17 cellular contexts compared by ENCODE assay signal in the genomic region with DNA sequence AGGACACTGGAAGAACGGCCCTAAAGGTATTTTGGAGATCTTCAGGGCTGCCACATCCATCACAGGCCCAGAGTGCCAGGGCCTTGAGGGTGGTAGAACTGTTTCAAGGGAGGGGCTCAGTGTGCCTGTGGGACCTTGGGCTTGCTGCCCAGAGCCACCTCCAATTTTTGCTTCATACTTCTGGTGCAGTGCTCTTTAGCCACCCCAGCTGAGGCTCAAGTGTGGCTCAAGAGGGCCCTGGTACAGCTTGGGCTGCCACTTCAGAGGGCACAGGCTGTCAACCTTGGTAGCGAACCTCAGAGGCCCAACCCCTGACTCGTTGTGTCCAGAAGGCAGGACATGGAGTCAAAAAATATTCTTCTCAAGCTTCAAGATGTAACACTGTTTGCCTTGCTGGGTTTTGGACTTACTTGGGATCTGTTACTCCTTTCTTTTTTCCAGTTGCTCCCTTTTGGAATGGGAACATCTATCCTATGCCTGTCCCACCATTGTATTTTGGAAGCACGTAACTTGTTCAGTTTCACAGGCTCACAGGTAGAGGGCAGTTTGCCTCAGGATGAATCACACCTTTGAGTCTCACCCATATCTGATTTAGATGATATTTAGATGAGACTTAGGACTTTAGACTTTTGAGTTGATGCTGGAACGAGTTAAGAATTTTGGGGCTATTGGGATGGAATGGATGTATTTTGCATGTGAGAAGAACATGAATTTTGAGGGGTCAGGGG.
DNase-seq lines count a peak whose midpoint lies in the region; ATAC-seq, FAIRE-seq and TF ChIP-seq lines count a peak whose summit lies in the region.
"Had no signal": no experiment of that assay in that cellular context is flagged by ENCODE, and none has a peak within 500 bp of the region (broad histone marks: within the 10 kb centered on the region; RNA-seq: fewer than 3 reads in every experiment).

No MANE protein-coding gene starts in this region.

- no peak; the same call in 2 of the 3 replicates for TF ChIP-seq CTCF in A549 (IDR thresholded peaks at IDR 0.05)
- TF ChIP-seq CTCF in GM12873 (IDR thresholded peaks at IDR 0.05; ENCODE audit: insufficient read depth, low read depth, low read length, missing control alignments): peak; percentile 19
- TF ChIP-seq CTCF in PC-9 (conservative IDR thresholded peaks at IDR 0.05): 0 out of 2 replicates have a peak, but pooled peaks have one; percentile 38
- TF ChIP-seq CTCF in left lung (IDR thresholded peaks at IDR 0.05): no peak

- no peak overlapping the region for H3K4me2 ChIP-seq in A549
- H3K4me2 ChIP-seq in PC-9: no peak overlapping the region

- no peak overlapping the region for H2AFZ ChIP-seq in PC-9

- peaks cover 12% of the 10 kb centered on the region; the same call in 1 of the 2 replicates for H3F3A ChIP-seq in PC-9 (ENCODE audit: insufficient read depth, low read depth)

- no peak for ATAC-seq in A549
- peak; percentile 71 for ATAC-seq in left lung
- no peak for ATAC-seq in HG03521 (IDR thresholded peaks at IDR 0.05; ENCODE audit: unreplicated experiment)
- ATAC-seq: stimulated activated effector memory CD8-positive, alpha-beta T cell treated with anti-CD3 and anti-CD28 coated beads, Interleukin-12 subunit alpha, Interleukin-12 subunit beta, amount 100 ng/mL, for 72 hours had no signal

- H3K9me2 ChIP-seq in PC-9 (ENCODE audit: insufficient read depth): no peaks in the 10 kb centered on the region

- H3K79me2 ChIP-seq in PC-9 (ENCODE audit: low read depth): no peaks in the 10 kb centered on the region

- CTCF ChIA-PET in A549 (lab: Yijun Ruan, JAX): interaction anchor here (1.2 kb wide), 1 partner anchor 25 kb away, joined by 3 read pairs; no protein-coding TSS in a partner anchor
- CTCF ChIA-PET in PC-9 (lab: Charles Lee): no interaction called here

- POLR2A ChIA-PET in A549 (lab: Yijun Ruan, JAX): no interaction called here
- POLR2A ChIA-PET in PC-9 (lab: Charles Lee; ENCODE audit: unreplicated experiment): no interaction called here

- H3K4me3 ChIP-seq in A549 (no peak overlapping the region), PC-9 (no peak overlapping the region), left lung (no peak overlapping the region)
- H3K4me3 ChIP-seq: transverse colon had no signal

- WGBS in A549 (ENCODE audit: missing lambda C conversion rate): 82% methylated on average over 5 of the region's 5 CpGs

- H3K27ac ChIP-seq in A549: peak overlapping the region; percentile 94 to 96
- H3K27ac ChIP-seq in PC-9: no peak overlapping the region
- peak overlapping the region in 1 of 2 donors; percentile 68 for H3K27ac ChIP-seq in left lung
- H3K27ac ChIP-seq: transverse colon had no signal

- intact Hi-C loops in PC-9 (cut with micrococcal nuclease; ENCODE audit: unreplicated experiment): no loop called here
- intact Hi-C loops in left lung (cut with DNase I): no loop called here

- H4K20me1 ChIP-seq in PC-9 (ENCODE audit: insufficient read depth): no peaks in the 10 kb centered on the region

- no peak for TF ChIP-seq POLR2A in A549 (IDR thresholded peaks at IDR 0.05; ENCODE audit: low read length)

- FAIRE-seq in A549 (lab: Jason Lieb, UNC): no peak
- FAIRE-seq: D721Med, GM12892 had no signal

- BruUV-seq in PC-9 (replicated peaks; lab: Mats Ljungman, UMichigan): no TSS peak

- H3K9me3 ChIP-seq in A549 (peaks cover 36% of the 10 kb centered on the region), PC-9 (ENCODE audit: insufficient read depth, low read depth) (no peaks in the 10 kb centered on the region; the same call in 1 of the 2 replicates), left lung (no peaks in the 10 kb centered on the region)
- H3K9me3 ChIP-seq: transverse colon had no signal

- TF ChIP-seq RAD21 in A549 (conservative IDR thresholded peaks at IDR 0.05 in 1 of 2, IDR thresholded peaks at IDR 0.05 in 1 of 2): no peak

- TF ChIP-seq EP300 in A549 (IDR thresholded peaks at IDR 0.05): no peak

- DNase-seq in A549 (ENCODE audit: low read depth in 1 of 2, low spot score in 1 of 2) (peak in 1 of 2 experiments; percentile 22), PC-9 (no peak), left lung (peak in 1 of 2 donors; percentile 68), medulla oblongata (ENCODE audit: extremely low spot score) (no peak)
- no peak for DNase-seq in activated effector memory CD4-positive, alpha-beta T cell treated with Interleukin-2 at 50 U/mL for 16 hours
- DNase-seq in stimulated activated CD4-positive, alpha-beta T cell treated with anti-CD3 and anti-CD28 coated beads, Interleukin-2, amount 100 ng/mL, for 24 hours: no peak
- DNase-seq: activated CD4-positive, alpha-beta T cell treated with anti-CD3 and anti-CD28 coated beads for 4 hours; activated CD8-positive, alpha-beta memory T cell treated with anti-CD3 and anti-CD28 coated beads, Interleukin-2, amount 50 U/mL, for 48 hours; effector memory CD4-positive, alpha-beta T cell; NCI-H2029; SHP77 treated with DMSO at 0.1 percent for 48 hours; transverse colon had no signal

- H3K27me3 ChIP-seq in PC-9 (ENCODE audit: insufficient read depth, low read depth) (no peaks in the 10 kb centered on the region), left lung (no peaks in the 10 kb centered on the region)
- H3K27me3 ChIP-seq: transverse colon had no signal

- no peaks in the 10 kb centered on the region for H3K36me3 ChIP-seq in PC-9 (ENCODE audit: low read depth)
- H3K36me3 ChIP-seq in left lung: no peaks in the 10 kb centered on the region
- H3K36me3 ChIP-seq: transverse colon had no signal

- H3K4me1 ChIP-seq in A549: peaks cover 34% of the 10 kb centered on the region
- peaks cover 17% of the 10 kb centered on the region for H3K4me1 ChIP-seq in PC-9 (replicated peaks; ENCODE audit: insufficient read depth)
- peaks cover 11 to 55% of the 10 kb centered on the region in 2 donors for H3K4me1 ChIP-seq in left lung

TF ChIP-seq in A549, 52 proteins besides CTCF, POLR2A, EP300 and RAD21:
- TF ChIP-seq NPAS2 (CRISPR knock-in tag; IDR thresholded peaks at IDR 0.05; ENCODE audit: borderline replicate concordance): no peak
- no peak for TF ChIP-seq RNF2 (IDR thresholded peaks at IDR 0.05; ENCODE audit: borderline replicate concordance, low read depth)
- no peak for TF ChIP-seq HOXB13 (CRISPR knock-in tag; IDR thresholded peaks at IDR 0.05; ENCODE audit: low read depth)
- TF ChIP-seq, protein P1, sequence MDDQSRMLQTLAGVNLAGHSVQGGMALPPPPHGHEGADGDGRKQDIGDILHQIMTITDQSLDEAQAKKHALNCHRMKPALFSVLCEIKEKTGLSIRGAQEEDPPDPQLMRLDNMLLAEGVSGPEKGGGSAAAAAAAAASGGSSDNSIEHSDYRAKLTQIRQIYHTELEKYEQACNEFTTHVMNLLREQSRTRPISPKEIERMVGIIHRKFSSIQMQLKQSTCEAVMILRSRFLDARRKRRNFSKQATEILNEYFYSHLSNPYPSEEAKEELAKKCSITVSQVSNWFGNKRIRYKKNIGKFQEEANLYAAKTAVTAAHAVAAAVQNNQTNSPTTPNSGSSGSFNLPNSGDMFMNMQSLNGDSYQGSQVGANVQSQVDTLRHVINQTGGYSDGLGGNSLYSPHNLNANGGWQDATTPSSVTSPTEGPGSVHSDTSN (IDR thresholded peaks at IDR 0.05): no peak
- no peak for TF ChIP-seq RFX5 (IDR thresholded peaks at IDR 0.05)
- TF ChIP-seq EHMT2 (IDR thresholded peaks at IDR 0.05; ENCODE audit: low read depth): no peak
- TF ChIP-seq FOSB (CRISPR knock-in tag; IDR thresholded peaks at IDR 0.05): no peak
- no peak for TF ChIP-seq SMC3 (IDR thresholded peaks at IDR 0.05)
- TF ChIP-seq CHD2 (IDR thresholded peaks at IDR 0.05; ENCODE audit: low read length, partially characterized antibody): no peak
- no peak for TF ChIP-seq NR3C1 (IDR thresholded peaks at IDR 0.05)
- TF ChIP-seq RARB (CRISPR knock-in tag; IDR thresholded peaks at IDR 0.05): no peak
- no peak; a peak in 1 of 5 replicates for TF ChIP-seq JUN (IDR thresholded peaks at IDR 0.05)
- TF ChIP-seq HOXB5 (CRISPR knock-in tag; IDR thresholded peaks at IDR 0.05): no peak
- TF ChIP-seq CHD4 (IDR thresholded peaks at IDR 0.05; ENCODE audit: borderline replicate concordance): no peak
- no peak for TF ChIP-seq MYC (IDR thresholded peaks at IDR 0.05; ENCODE audit: borderline replicate concordance, low read length)
- TF ChIP-seq, protein P2, sequence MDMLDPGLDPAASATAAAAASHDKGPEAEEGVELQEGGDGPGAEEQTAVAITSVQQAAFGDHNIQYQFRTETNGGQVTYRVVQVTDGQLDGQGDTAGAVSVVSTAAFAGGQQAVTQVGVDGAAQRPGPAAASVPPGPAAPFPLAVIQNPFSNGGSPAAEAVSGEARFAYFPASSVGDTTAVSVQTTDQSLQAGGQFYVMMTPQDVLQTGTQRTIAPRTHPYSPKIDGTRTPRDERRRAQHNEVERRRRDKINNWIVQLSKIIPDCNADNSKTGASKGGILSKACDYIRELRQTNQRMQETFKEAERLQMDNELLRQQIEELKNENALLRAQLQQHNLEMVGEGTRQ (IDR thresholded peaks at IDR 0.05): no peak
- no peak for TF ChIP-seq SREBF2 (IDR thresholded peaks at IDR 0.05)
- TF ChIP-seq GATA3 (IDR thresholded peaks at IDR 0.05; ENCODE audit: borderline replicate concordance): no peak
- TF ChIP-seq, protein P3, sequence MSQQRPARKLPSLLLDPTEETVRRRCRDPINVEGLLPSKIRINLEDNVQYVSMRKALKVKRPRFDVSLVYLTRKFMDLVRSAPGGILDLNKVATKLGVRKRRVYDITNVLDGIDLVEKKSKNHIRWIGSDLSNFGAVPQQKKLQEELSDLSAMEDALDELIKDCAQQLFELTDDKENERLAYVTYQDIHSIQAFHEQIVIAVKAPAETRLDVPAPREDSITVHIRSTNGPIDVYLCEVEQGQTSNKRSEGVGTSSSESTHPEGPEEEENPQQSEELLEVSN (IDR thresholded peaks at IDR 0.05; ENCODE audit: borderline replicate concordance, low read depth): no peak
TF ChIP-seq in A549: peak in this region for 0.

Comparison
In these comparisons a context has a peak if more than half of its experiments do, and no peak if none do; other contexts are left out.
1. CTCF ChIP-seq: peak in GM12873 (single experiment) and PC-9 (single experiment); none in A549 (single experiment) and left lung (0 of 2).